In genomic region chr11:29962243-29962642, GRCh38 we compare ENCODE assay signal across 11 cellular contexts. TPM values are rescaled to one million over a fixed set of nuclear protein-coding genes. Genes with fewer than 3 reads are reported as not detected.
DNase-seq lines count a peak whose midpoint lies in the region; ATAC-seq and TF ChIP-seq lines count a peak whose summit lies in the region.
"Had no signal": no experiment of that assay in that cellular context is flagged by ENCODE, and none has a peak within 500 bp of the region (broad histone marks: within the 10 kb centered on the region; RNA-seq: fewer than 3 reads in every experiment).

No MANE protein-coding gene starts in this region.

- TF ChIP-seq CTCF in foreskin keratinocyte (conservative IDR thresholded peaks at IDR 0.05) = peak; percentile 28

- POLR2A ChIA-PET in naive thymus-derived CD8-positive, alpha-beta T cell (lab: Charles Lee) = no interaction called here

- H3K27me3 ChIP-seq in foreskin keratinocyte = no peaks in the 10 kb centered on the region

- H3K27ac ChIP-seq in foreskin keratinocyte = no peak overlapping the region
- H3K27ac ChIP-seq: skin epidermis had no signal

- in situ Hi-C loops in KBM-7 (cut with MboI; ENCODE audit: low pct_unique_long_range_greater_than_20kb, low sequenced_read_pairs) = no loop called here

- no peaks in the 10 kb centered on the region for H3K4me1 Mint-ChIP-seq in naive thymus-derived CD8-positive, alpha-beta T cell

- no peaks in the 10 kb centered on the region for H3K4me1 ChIP-seq in foreskin keratinocyte

- H3K9me3 Mint-ChIP-seq in naive thymus-derived CD8-positive, alpha-beta T cell = peaks cover 0 to 8% (median 2%) of the 10 kb centered on the region in 9 donors

- H3K27me3 Mint-ChIP-seq in naive thymus-derived CD8-positive, alpha-beta T cell = no peaks in the 10 kb centered on the region

- H3K4me3 Mint-ChIP-seq in naive thymus-derived CD8-positive, alpha-beta T cell = no peak overlapping the region

- DNase-seq in ELR (ENCODE audit: low read depth) (peak; percentile 4), KBM-7 (peak; percentile 3), foreskin keratinocyte (no peak), midbrain (lab: John Stamatoyannopoulos, UW) (no peak), cerebellum (ENCODE audit: low spot score) (no peak)
- no peak for DNase-seq in naive thymus-derived CD8-positive, alpha-beta T cell
- DNase-seq in stimulated activated naive CD4-positive, alpha-beta T cell (lab: John Stamatoyannopoulos, UW) = no peak
- DNase-seq: NCI-H446 treated with DMSO at 0.1 percent for 48 hours had no signal

- no peaks in the 10 kb centered on the region for H3K36me3 Mint-ChIP-seq in naive thymus-derived CD8-positive, alpha-beta T cell

- ATAC-seq in GM21390 (IDR thresholded peaks at IDR 0.05; ENCODE audit: unreplicated experiment) (peak; percentile 77), foreskin keratinocyte (peak; percentile 42)
- no peak for ATAC-seq in naive thymus-derived CD8-positive, alpha-beta T cell
- ATAC-seq: activated CD4-positive, CD25-positive, alpha-beta regulatory T cell treated with anti-CD3 and anti-CD28 coated beads, Interleukin-2, amount 50 U/mL, for 24 hours had no signal

- no peak overlapping the region for H3K27ac Mint-ChIP-seq in naive thymus-derived CD8-positive, alpha-beta T cell

RNA-seq across cellular contexts. Expression of gene KCNA4, which starts 54.6 kb away (rescaled TPM):
- not detected in 2 replicates for total RNA-seq in foreskin keratinocyte
- polyA plus RNA-seq in foreskin keratinocyte = not detected in 2 replicates
- total RNA-seq in naive thymus-derived CD8-positive, alpha-beta T cell = not detected
- not detected for polyA plus RNA-seq in naive thymus-derived CD8-positive, alpha-beta T cell
- total RNA-seq in cerebellum = 4.6 TPM

Comparison
In these comparisons a context has a peak if more than half of its experiments do, and no peak if none do; other contexts are left out.
1. DNase-seq: peak in ELR (single experiment) and KBM-7 (single experiment); none in foreskin keratinocyte (0 of 2), midbrain (single experiment), naive thymus-derived CD8-positive, alpha-beta T cell (0 of 10), cerebellum (single experiment) and stimulated activated naive CD4-positive, alpha-beta T cell (0 of 6).
2. ATAC-seq: peak in GM21390 (single experiment) and foreskin keratinocyte (single experiment); none in naive thymus-derived CD8-positive, alpha-beta T cell (0 of 2).